Comparison of ENCODE assay signal across 7 cellular contexts in the genomic region with DNA sequence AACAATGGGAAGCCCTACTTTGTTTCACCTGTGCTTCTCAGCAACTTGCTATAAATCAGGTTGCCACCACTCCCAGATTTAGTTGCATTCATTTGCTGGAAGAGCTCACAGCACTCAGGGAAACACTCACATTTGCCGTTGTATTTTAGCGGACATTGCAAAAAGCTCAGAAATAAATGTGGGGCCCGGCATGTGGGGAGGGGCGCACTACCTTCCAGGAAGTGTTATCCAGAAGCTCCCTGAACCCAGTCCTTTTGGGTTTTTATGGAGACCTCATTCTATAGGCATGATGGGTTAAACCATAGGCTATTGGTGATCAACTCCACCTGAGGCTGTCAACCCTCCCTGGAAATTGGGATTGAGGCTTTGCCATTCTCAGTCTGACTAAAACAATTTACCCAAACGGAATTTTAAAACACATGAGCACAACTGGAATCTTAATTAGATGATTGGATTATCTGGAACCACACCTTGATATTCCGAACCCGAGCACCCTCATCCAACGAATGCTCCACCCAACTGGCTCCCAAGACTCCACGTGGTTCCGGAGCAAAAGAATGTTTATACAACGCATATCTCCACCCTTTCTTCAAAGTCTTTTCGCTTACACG.
DNase-seq lines count a peak whose midpoint lies in the region; ATAC-seq, FAIRE-seq and TF ChIP-seq lines count a peak whose summit lies in the region.
"Not testable (repeated sequence)": the region's sequence is repeated elsewhere in the genome, so short reads cannot be mapped to it uniquely, and the experiment has no call there.

No MANE protein-coding gene starts in this region.

- H3K4me3 Mint-ChIP-seq in activated CD8-positive, alpha-beta T cell treated with anti-CD3 and anti-CD28 coated beads for 36 hours, result not testable (repeated sequence)

- POLR2A ChIA-PET in activated CD8-positive, alpha-beta T cell treated with anti-CD3 and anti-CD28 coated beads for 36 hours (lab: Charles Lee), result not testable (repeated sequence)

- not testable (repeated sequence) for H2BK120ac ChIP-seq in mesendoderm (ENCODE audit: low read depth, low read length)

- not testable (repeated sequence) for H3K27me3 ChIP-seq in colonic mucosa; mesendoderm (ENCODE audit: insufficient read depth, low read length, poor library complexity); small intestine (ENCODE audit: control insufficient read depth in 2 of 2, insufficient read depth in 2 of 2, low read length in 2 of 2)

- H3K9me3 Mint-ChIP-seq in activated CD8-positive, alpha-beta T cell treated with anti-CD3 and anti-CD28 coated beads for 36 hours, result peaks cover 41% of the 10 kb centered on the region

- peaks cover 12% of the 10 kb centered on the region for H3K36me3 Mint-ChIP-seq in activated CD8-positive, alpha-beta T cell treated with anti-CD3 and anti-CD28 coated beads for 36 hours (ENCODE audit: low read depth)

- CTCF ChIA-PET in activated CD8-positive, alpha-beta T cell treated with anti-CD3 and anti-CD28 coated beads for 36 hours (lab: Charles Lee), result not testable (repeated sequence)

- TF ChIP-seq CTCF in activated CD8-positive, alpha-beta T cell treated with anti-CD3 and anti-CD28 coated beads for 36 hours (IDR thresholded peaks at IDR 0.05), result peak; percentile 11
- not testable (repeated sequence) for TF ChIP-seq CTCF in colonic mucosa (IDR thresholded peaks at IDR 0.05)

- H3K27me3 Mint-ChIP-seq in activated CD8-positive, alpha-beta T cell treated with anti-CD3 and anti-CD28 coated beads for 36 hours, result not testable (repeated sequence)

- not testable (repeated sequence) for H3K23ac ChIP-seq in mesendoderm (ENCODE audit: low read length)

- H3K79me1 ChIP-seq in mesendoderm (ENCODE audit: low read length), result not testable (repeated sequence)

- not testable (repeated sequence) for H3K36me3 ChIP-seq in colonic mucosa; mesendoderm (ENCODE audit: control insufficient read depth, insufficient read depth, low read length); small intestine (ENCODE audit: control insufficient read depth in 2 of 2, insufficient read depth in 2 of 2, low read length in 2 of 2)

- H3K27ac Mint-ChIP-seq in activated CD8-positive, alpha-beta T cell treated with anti-CD3 and anti-CD28 coated beads for 36 hours, result not testable (repeated sequence)

- H3K27ac ChIP-seq in colonic mucosa; mesendoderm (ENCODE audit: low read depth, low read length); small intestine (ENCODE audit: low read depth in 1 of 2, low read length in 1 of 2): not testable (repeated sequence)

- H3K4me1 ChIP-seq in colonic mucosa; mesendoderm (ENCODE audit: control insufficient read depth, low read depth, low read length); small intestine (ENCODE audit: control insufficient read depth in 2 of 2, insufficient read depth in 1 of 2, low read depth in 1 of 2, low read length in 1 of 2): not testable (repeated sequence)

- H2BK5ac ChIP-seq in mesendoderm (ENCODE audit: low read length), result not testable (repeated sequence)

- ATAC-seq in activated CD8-positive, alpha-beta T cell treated with anti-CD3 and anti-CD28 coated beads for 36 hours, result not testable (repeated sequence)

- H4K8ac ChIP-seq in mesendoderm (ENCODE audit: low read depth, low read length), result not testable (repeated sequence)

- no CpG with 5 or more reads among the region's 13 CpGs for WGBS in mesendoderm (ENCODE audit: extremely low coverage, insufficient coverage, low lambda C conversion rate)
- WGBS in small intestine, 3 donors, result 69 to 77% (median 72%) methylated on average over 13 of the region's 13 CpGs

- FAIRE-seq in small intestine (lab: Jason Lieb, UNC), result not testable (repeated sequence)

- peak; percentile 13 for DNase-seq in GM03348 (ENCODE audit: low spot score)
- peak; percentile 0 for DNase-seq in M059J (ENCODE audit: low read depth)
- not testable (repeated sequence) for DNase-seq in activated CD8-positive, alpha-beta T cell treated with anti-CD3 and anti-CD28 coated beads for 36 hours
- peak; percentile 36 for DNase-seq in colonic mucosa
- peak; percentile 77 for DNase-seq in cardiac septum (ENCODE audit: low spot score)
- DNase-seq in mesendoderm, result peak; percentile 18
- DNase-seq in small intestine, result peak; percentile 10

- H2BK15ac ChIP-seq in mesendoderm (replicated peaks; ENCODE audit: low read depth), result not testable (repeated sequence)

- peaks cover 11% of the 10 kb centered on the region for H3K9me3 ChIP-seq in colonic mucosa
- not testable (repeated sequence) for H3K9me3 ChIP-seq in small intestine (ENCODE audit: control insufficient read depth, low read depth)

- not testable (repeated sequence) for H3K79me2 ChIP-seq in mesendoderm (ENCODE audit: control insufficient read depth, insufficient read depth, low read length)

- H3K4me2 ChIP-seq in mesendoderm (ENCODE audit: low read length), result not testable (repeated sequence)

- H3K56ac ChIP-seq in mesendoderm (ENCODE audit: low read length), result not testable (repeated sequence)

- not testable (repeated sequence) for H4K5ac ChIP-seq in mesendoderm (ENCODE audit: low read length)

- not testable (repeated sequence) for H3K9ac ChIP-seq in colonic mucosa (ENCODE audit: low read depth in 2 of 2, low read length in 2 of 2); mesendoderm (ENCODE audit: low read length)

- not testable (repeated sequence) for H3K18ac ChIP-seq in mesendoderm (ENCODE audit: low read length)

- not testable (repeated sequence) for H3K4me3 ChIP-seq in colonic mucosa; small intestine (ENCODE audit: low read depth in 1 of 2, low read length in 2 of 2)
- peak overlapping the region; percentile 0 for H3K4me3 ChIP-seq in mesendoderm (ENCODE audit: low read length)

- H3K4ac ChIP-seq in mesendoderm (ENCODE audit: low read depth, low read length), result not testable (repeated sequence)

- not testable (repeated sequence) for H3K4me1 Mint-ChIP-seq in activated CD8-positive, alpha-beta T cell treated with anti-CD3 and anti-CD28 coated beads for 36 hours (ENCODE audit: low read depth)

- intact Hi-C loops in activated CD8-positive, alpha-beta T cell treated with anti-CD3 and anti-CD28 coated beads for 36 hours (cut with micrococcal nuclease); colonic mucosa (cut with DNase I); cardiac septum (cut with DNase I): not testable (repeated sequence)

- not testable (repeated sequence) for H2AK5ac ChIP-seq in mesendoderm (ENCODE audit: low read length)
